Comparison of ENCODE assay signal across 11 cellular contexts in genomic region chr3:46662771-46663551, GRCh38. TPM values are rescaled to one million over a fixed set of nuclear protein-coding genes. Genes with fewer than 3 reads are reported as not detected.
DNase-seq lines count a peak whose midpoint lies in the region; ATAC-seq, FAIRE-seq and TF ChIP-seq lines count a peak whose summit lies in the region.
"Had no signal": no experiment of that assay in that cellular context is flagged by ENCODE, and none has a peak within 500 bp of the region (broad histone marks: within the 10 kb centered on the region; RNA-seq: fewer than 3 reads in every experiment).

No MANE protein-coding gene starts in this region.

- H3K27me3 ChIP-seq in liver (ENCODE audit: control insufficient read depth in 4 of 4, insufficient read depth in 4 of 4, low read length in 3 of 4) (no peaks in the 10 kb centered on the region), HepG2 (ENCODE audit: control insufficient read depth in 1 of 2, insufficient read depth in 2 of 2, low read length in 2 of 2) (peaks cover 3 to 30% of the 10 kb centered on the region in 2 experiments; a peak in 2 of 5 replicates), lower lobe of right lung (ENCODE audit: low read depth) (no peaks in the 10 kb centered on the region), uterus (no peaks in the 10 kb centered on the region)
- H3K27me3 ChIP-seq: ascending aorta had no signal

- no peak overlapping the region for H2AFZ ChIP-seq in HepG2 (ENCODE audit: low read length)

- CTCF ChIA-PET in HepG2 (lab: Yijun Ruan, JAX; ENCODE audit: low intra/inter-chr PET ratio, low total read pairs), result no interaction called here

- BruUV-seq in HepG2 (replicated peaks; lab: Mats Ljungman, UMichigan), result no TSS peak

- FAIRE-seq in HepG2 (lab: Jason Lieb, UNC), result no peak

- H3K4me1 ChIP-seq in liver (ENCODE audit: control insufficient read depth in 4 of 4, insufficient read depth in 4 of 4, low read length in 3 of 4), result peaks cover 5 to 37% (median 29%) of the 10 kb centered on the region in 4 donors
- no peaks in the 10 kb centered on the region for H3K4me1 ChIP-seq in HepG2 (ENCODE audit: insufficient read depth, low read length)
- H3K4me1 ChIP-seq in lower lobe of right lung, result peaks cover 9% of the 10 kb centered on the region
- no peaks in the 10 kb centered on the region for H3K4me1 ChIP-seq in uterus
- H3K4me1 ChIP-seq: ascending aorta had no signal

- TF ChIP-seq RAD21 in liver (IDR thresholded peaks at IDR 0.05), result no peak
- no peak for TF ChIP-seq RAD21 in HepG2 (CRISPR knock-in tag; IDR thresholded peaks at IDR 0.05)

- no peak overlapping the region for H3K27ac ChIP-seq in liver (ENCODE audit: low read depth in 1 of 2, low read length in 2 of 2)
- no peak overlapping the region for H3K27ac ChIP-seq in HepG2 (ENCODE audit: extremely low read length, insufficient read depth, low read length)
- no peak overlapping the region for H3K27ac ChIP-seq in lower lobe of right lung
- H3K27ac ChIP-seq in uterus, result no peak overlapping the region
- H3K27ac ChIP-seq: ascending aorta had no signal

- no peaks in the 10 kb centered on the region for H3K9me3 ChIP-seq in liver (ENCODE audit: control insufficient read depth in 4 of 4, low read length in 3 of 4)
- no peaks in the 10 kb centered on the region for H3K9me3 ChIP-seq in HepG2 (ENCODE audit: low read length)
- no peaks in the 10 kb centered on the region for H3K9me3 ChIP-seq in lower lobe of right lung
- no peaks in the 10 kb centered on the region for H3K9me3 ChIP-seq in uterus
- H3K9me3 ChIP-seq: ascending aorta had no signal

- H3K36me3 ChIP-seq in liver (ENCODE audit: control insufficient read depth in 4 of 4, insufficient read depth in 3 of 4, low read depth in 1 of 4, low read length in 3 of 4), result no peaks in the 10 kb centered on the region
- no peaks in the 10 kb centered on the region for H3K36me3 ChIP-seq in HepG2 (replicated peaks in 1 of 2; ENCODE audit: control insufficient read depth in 1 of 2, insufficient read depth in 2 of 2, low read length in 2 of 2)
- H3K36me3 ChIP-seq in lower lobe of right lung, result no peaks in the 10 kb centered on the region
- no peaks in the 10 kb centered on the region for H3K36me3 ChIP-seq in uterus
- H3K36me3 ChIP-seq: ascending aorta had no signal

- ATAC-seq in HepG2, result no peak
- ATAC-seq in lower lobe of right lung, result no peak
- ATAC-seq in GM21390 (IDR thresholded peaks at IDR 0.05; ENCODE audit: unreplicated experiment), result no peak
- ATAC-seq in HG03139 (IDR thresholded peaks at IDR 0.05; ENCODE audit: unreplicated experiment), result no peak

- no peak overlapping the region for H3K9ac ChIP-seq in liver (ENCODE audit: low read depth in 1 of 2, low read length in 2 of 2)
- H3K9ac ChIP-seq in HepG2 (ENCODE audit: insufficient read depth, low read depth, low read length), result no peak overlapping the region

- TF ChIP-seq POLR2A in HepG2 (IDR thresholded peaks at IDR 0.05; ENCODE audit: insufficient read depth in 1 of 2, low read depth in 2 of 2, low read length in 2 of 2) (no peak), uterus (IDR thresholded peaks at IDR 0.05) (no peak)

- H4K20me1 ChIP-seq in HepG2 (ENCODE audit: insufficient read depth, low read length), result no peaks in the 10 kb centered on the region

- TF ChIP-seq EP300 in HepG2 (IDR thresholded peaks at IDR 0.05; ENCODE audit: low read depth in 2 of 2, low read length in 2 of 2) (no peak), HepG2 (CRISPR knock-in tag; IDR thresholded peaks at IDR 0.05; ENCODE audit: borderline replicate concordance) (no peak)

- DNase-seq in HepG2 (ENCODE audit: low spot score) (no peak), cardiac fibroblast (ENCODE audit: low read depth in 2 of 2) (peak; percentile 32 to 33), lower lobe of right lung (peak; percentile 25), uterus (peak; percentile 24 to 46), NCI-H526 treated with DMSO at 0.1 percent for 48 hours (lab: John Stamatoyannopoulos, UW) (no peak)

- H3K4me3 ChIP-seq in liver (ENCODE audit: low read depth in 1 of 3, low read length in 3 of 3), result no peak overlapping the region
- H3K4me3 ChIP-seq in HepG2 (replicated peaks in 1 of 3; ENCODE audit: insufficient read depth in 1 of 3, low read depth in 2 of 3, low read length in 3 of 3), result no peak overlapping the region
- no peak overlapping the region for H3K4me3 ChIP-seq in cardiac fibroblast (replicated peaks in 1 of 2; ENCODE audit: low read depth in 2 of 2, low read length in 2 of 2)
- H3K4me3 ChIP-seq in lower lobe of right lung, result no peak overlapping the region
- no peak overlapping the region for H3K4me3 ChIP-seq in uterus
- H3K4me3 ChIP-seq: ascending aorta had no signal

- intact Hi-C loops in HepG2 (cut with micrococcal nuclease; ENCODE audit: unreplicated experiment) (no loop called here), lower lobe of right lung (cut with DNase I) (no loop called here), uterus (cut with DNase I; ENCODE audit: low total_unique reads) (no loop called here)

- in situ Hi-C loops in HepG2 (cut with HindIII; ENCODE audit: extremely low pct_ligation_motif_present, low pct_unique_long_range_greater_than_20kb), result loop anchor here (10.0 kb wide), 1 partner anchor 178 kb away; no protein-coding TSS in a partner anchor

- no peak overlapping the region for H3K4me2 ChIP-seq in HepG2 (ENCODE audit: low read depth, low read length)

- POLR2A ChIA-PET in HepG2 (lab: Yijun Ruan, JAX), result no interaction called here

- H3K79me2 ChIP-seq in HepG2 (ENCODE audit: insufficient read depth, low read length), result no peaks in the 10 kb centered on the region

- TF ChIP-seq CTCF in liver (IDR thresholded peaks at IDR 0.05; ENCODE audit: low read depth, low read length, missing input control), result no peak
- TF ChIP-seq CTCF in HepG2 (CRISPR knock-in tag; IDR thresholded peaks at IDR 0.05), result no peak
- TF ChIP-seq CTCF in cardiac fibroblast (IDR thresholded peaks at IDR 0.05; ENCODE audit: low read depth, low read length), result no peak
- no peak for TF ChIP-seq CTCF in lower lobe of right lung (IDR thresholded peaks at IDR 0.05)
- no peak for TF ChIP-seq CTCF in uterus (IDR thresholded peaks at IDR 0.05)

- WGBS in liver, result 72% methylated on average over 17 of the region's 17 CpGs
- WGBS in HepG2 (ENCODE audit: low lambda C conversion rate), result 43% methylated on average over 15 of the region's 17 CpGs

RNA-seq across cellular contexts. Expression of gene ALS2CL, which starts 30.5 kb away (rescaled TPM):
- total RNA-seq in liver (10 to 100 TPM in 1 of 2 donors, under 1 TPM in 1; 0.51 to 22.9 TPM), HepG2 (2016; rRNA removed; fragmentation: Illumina TruSeq; extraction: Trizol) (not detected in 2 replicates), lower lobe of right lung (59.7 TPM), uterus (10 to 100 TPM; 15.7 to 75.3 (median 31.5) TPM)
- polyA plus RNA-seq in liver (1 to 10 TPM; 4.8 to 6.6 TPM), HepG2 (2011; rRNA removed) (not detected in 2 replicates)
- total RNA-seq in HepG2 (2016; cell fraction: cytosol; rRNA removed; fragmentation: Illumina TruSeq; extraction: Trizol; ENCODE audit: low read depth), result not detected in 2 replicates
- total RNA-seq in HepG2 (2016; cell fraction: insoluble cytoplasmic fraction; rRNA removed; fragmentation: Illumina TruSeq; extraction: Trizol), result not detected in 2 replicates
- total RNA-seq in HepG2 (2016; cell fraction: membrane; rRNA removed; fragmentation: Illumina TruSeq; extraction: Trizol), result not detected in 2 replicates
- total RNA-seq in HepG2 (2016; cell fraction: nucleus; rRNA removed; fragmentation: Illumina TruSeq; extraction: Trizol), result not detected in 2 replicates
- not detected in 2 replicates for polyA plus RNA-seq in HepG2 (2011; cell fraction: cytosol; rRNA removed)
- polyA plus RNA-seq in HepG2 (2011; cell fraction: nucleus; rRNA removed), result 0.03 TPM in 1 of 2 replicates, not detected in the other
- not detected in 2 replicates for polyA plus RNA-seq in HepG2 (2012)
- polyA plus RNA-seq in HepG2 (2016; cell fraction: cytosol; fragmentation: Illumina TruSeq; extraction: Trizol; ENCODE audit: low read depth), result not detected in 2 replicates
- polyA plus RNA-seq in HepG2 (2016; cell fraction: insoluble cytoplasmic fraction; fragmentation: Illumina TruSeq; extraction: Trizol; ENCODE audit: low read depth), result not detected in 2 replicates
- polyA plus RNA-seq in HepG2 (2016; cell fraction: membrane; fragmentation: Illumina TruSeq; extraction: Trizol; ENCODE audit: low read depth), result not detected in 2 replicates
- not detected in 2 replicates for polyA plus RNA-seq in HepG2 (2016; cell fraction: nucleus; fragmentation: Illumina TruSeq; extraction: Trizol; ENCODE audit: insufficient read depth, low read depth)
- 20.4 TPM in 1 of 2 replicates, not detected in the other for polyA minus RNA-seq in HepG2 (2011; rRNA and poly(A)+ RNA removed; ENCODE audit: low replicate concordance)
- 0.20 TPM in 1 of 2 replicates, not detected in the other for polyA minus RNA-seq in HepG2 (2011; cell fraction: cytosol; rRNA and poly(A)+ RNA removed)
- polyA minus RNA-seq in HepG2 (2011; cell fraction: nucleus; rRNA and poly(A)+ RNA removed), result not detected in 2 replicates

RNA-seq across cellular contexts. Expression of gene TMIE, which starts 38.2 kb away (rescaled TPM):
- under 1 TPM; 0.14 to 0.17 TPM for total RNA-seq in liver
- under 1 TPM; 0.13 to 0.26 TPM for polyA plus RNA-seq in liver
- total RNA-seq in HepG2 (2016; rRNA removed; fragmentation: Illumina TruSeq; extraction: Trizol), result not detected in 2 replicates
- not detected in 2 replicates for total RNA-seq in HepG2 (2016; cell fraction: cytosol; rRNA removed; fragmentation: Illumina TruSeq; extraction: Trizol; ENCODE audit: low read depth)
- not detected in 2 replicates for total RNA-seq in HepG2 (2016; cell fraction: insoluble cytoplasmic fraction; rRNA removed; fragmentation: Illumina TruSeq; extraction: Trizol)
- total RNA-seq in HepG2 (2016; cell fraction: membrane; rRNA removed; fragmentation: Illumina TruSeq; extraction: Trizol), result not detected in 2 replicates
- total RNA-seq in HepG2 (2016; cell fraction: nucleus; rRNA removed; fragmentation: Illumina TruSeq; extraction: Trizol), result not detected in 2 replicates
- polyA plus RNA-seq in HepG2 (2011; rRNA removed), result not detected in 2 replicates
- polyA plus RNA-seq in HepG2 (2011; cell fraction: cytosol; rRNA removed), result not detected in 2 replicates
- not detected in 2 replicates for polyA plus RNA-seq in HepG2 (2011; cell fraction: nucleus; rRNA removed)
- polyA plus RNA-seq in HepG2 (2012), result not detected in 2 replicates
- not detected in 2 replicates for polyA plus RNA-seq in HepG2 (2016; cell fraction: cytosol; fragmentation: Illumina TruSeq; extraction: Trizol; ENCODE audit: low read depth)
- not detected in 2 replicates for polyA plus RNA-seq in HepG2 (2016; cell fraction: insoluble cytoplasmic fraction; fragmentation: Illumina TruSeq; extraction: Trizol; ENCODE audit: low read depth)
- polyA plus RNA-seq in HepG2 (2016; cell fraction: membrane; fragmentation: Illumina TruSeq; extraction: Trizol; ENCODE audit: low read depth), result not detected in 2 replicates
- not detected in 2 replicates for polyA plus RNA-seq in HepG2 (2016; cell fraction: nucleus; fragmentation: Illumina TruSeq; extraction: Trizol; ENCODE audit: insufficient read depth, low read depth)
- 0.14 TPM in 1 of 2 replicates, not detected in the other for polyA minus RNA-seq in HepG2 (2011; rRNA and poly(A)+ RNA removed; ENCODE audit: low replicate concordance)
- not detected in 2 replicates for polyA minus RNA-seq in HepG2 (2011; cell fraction: cytosol; rRNA and poly(A)+ RNA removed)
- not detected in 2 replicates for polyA minus RNA-seq in HepG2 (2011; cell fraction: nucleus; rRNA and poly(A)+ RNA removed)
- total RNA-seq in lower lobe of right lung, result 1.0 TPM
- 1 to 10 TPM in 2 of 4 donors, under 1 TPM in 1, not detected in 1; 0.41 to 2.1 (median 1.6) TPM for total RNA-seq in uterus

RNA-seq across cellular contexts. Expression of gene FAM240A, which starts 50.6 kb away (rescaled TPM):
- total RNA-seq in liver (not detected), HepG2 (2016; rRNA removed; fragmentation: Illumina TruSeq; extraction: Trizol) (not detected in 2 replicates), lower lobe of right lung (not detected), uterus (not detected)
- polyA plus RNA-seq in liver (not detected), HepG2 (2011; rRNA removed) (not detected in 2 replicates)
- total RNA-seq in HepG2 (2016; cell fraction: cytosol; rRNA removed; fragmentation: Illumina TruSeq; extraction: Trizol; ENCODE audit: low read depth), result not detected in 2 replicates
- not detected in 2 replicates for total RNA-seq in HepG2 (2016; cell fraction: insoluble cytoplasmic fraction; rRNA removed; fragmentation: Illumina TruSeq; extraction: Trizol)
- total RNA-seq in HepG2 (2016; cell fraction: membrane; rRNA removed; fragmentation: Illumina TruSeq; extraction: Trizol), result not detected in 2 replicates
- not detected in 2 replicates for total RNA-seq in HepG2 (2016; cell fraction: nucleus; rRNA removed; fragmentation: Illumina TruSeq; extraction: Trizol)
- polyA plus RNA-seq in HepG2 (2011; cell fraction: cytosol; rRNA removed), result not detected in 2 replicates
- not detected in 2 replicates for polyA plus RNA-seq in HepG2 (2011; cell fraction: nucleus; rRNA removed)
- polyA plus RNA-seq in HepG2 (2012), result not detected in 2 replicates
- polyA plus RNA-seq in HepG2 (2016; cell fraction: cytosol; fragmentation: Illumina TruSeq; extraction: Trizol; ENCODE audit: low read depth), result not detected in 2 replicates
- not detected in 2 replicates for polyA plus RNA-seq in HepG2 (2016; cell fraction: insoluble cytoplasmic fraction; fragmentation: Illumina TruSeq; extraction: Trizol; ENCODE audit: low read depth)
- polyA plus RNA-seq in HepG2 (2016; cell fraction: membrane; fragmentation: Illumina TruSeq; extraction: Trizol; ENCODE audit: low read depth), result not detected in 2 replicates
- not detected in 2 replicates for polyA plus RNA-seq in HepG2 (2016; cell fraction: nucleus; fragmentation: Illumina TruSeq; extraction: Trizol; ENCODE audit: insufficient read depth, low read depth)
- polyA minus RNA-seq in HepG2 (2011; rRNA and poly(A)+ RNA removed; ENCODE audit: low replicate concordance), result not detected in 2 replicates
- not detected in 2 replicates for polyA minus RNA-seq in HepG2 (2011; cell fraction: cytosol; rRNA and poly(A)+ RNA removed)
- not detected in 2 replicates for polyA minus RNA-seq in HepG2 (2011; cell fraction: nucleus; rRNA and poly(A)+ RNA removed)
- total RNA-seq: ascending aorta, Calu3, urinary bladder had no signal
- polyA plus RNA-seq: urinary bladder had no signal

RNA-seq across cellular contexts. Expression of gene PRSS50, which starts 54.7 kb away (rescaled TPM):
- total RNA-seq in liver (under 1 TPM; 0.25 to 0.33 TPM), HepG2 (2016; rRNA removed; fragmentation: Illumina TruSeq; extraction: Trizol) (not detected in 2 replicates), lower lobe of right lung (0.41 TPM), uterus (under 1 TPM in 2 of 4 donors, not detected in 2; 0.21 to 0.55 TPM)
- polyA plus RNA-seq in liver (under 1 TPM in 1 of 2 donors, not detected in 1; 0.02 TPM), HepG2 (2011; rRNA removed) (not detected in 2 replicates)
- total RNA-seq in HepG2 (2016; cell fraction: cytosol; rRNA removed; fragmentation: Illumina TruSeq; extraction: Trizol; ENCODE audit: low read depth), result not detected in 2 replicates
- not detected in 2 replicates for total RNA-seq in HepG2 (2016; cell fraction: insoluble cytoplasmic fraction; rRNA removed; fragmentation: Illumina TruSeq; extraction: Trizol)
- total RNA-seq in HepG2 (2016; cell fraction: membrane; rRNA removed; fragmentation: Illumina TruSeq; extraction: Trizol), result not detected in 2 replicates
- not detected in 2 replicates for total RNA-seq in HepG2 (2016; cell fraction: nucleus; rRNA removed; fragmentation: Illumina TruSeq; extraction: Trizol)
- not detected in 2 replicates for polyA plus RNA-seq in HepG2 (2011; cell fraction: cytosol; rRNA removed)
- polyA plus RNA-seq in HepG2 (2011; cell fraction: nucleus; rRNA removed), result not detected in 2 replicates
- polyA plus RNA-seq in HepG2 (2012), result not detected in 2 replicates
- not detected in 2 replicates for polyA plus RNA-seq in HepG2 (2016; cell fraction: cytosol; fragmentation: Illumina TruSeq; extraction: Trizol; ENCODE audit: low read depth)
- polyA plus RNA-seq in HepG2 (2016; cell fraction: insoluble cytoplasmic fraction; fragmentation: Illumina TruSeq; extraction: Trizol; ENCODE audit: low read depth), result not detected in 2 replicates
- not detected in 2 replicates for polyA plus RNA-seq in HepG2 (2016; cell fraction: membrane; fragmentation: Illumina TruSeq; extraction: Trizol; ENCODE audit: low read depth)
- polyA plus RNA-seq in HepG2 (2016; cell fraction: nucleus; fragmentation: Illumina TruSeq; extraction: Trizol; ENCODE audit: insufficient read depth, low read depth), result not detected in 2 replicates
- polyA minus RNA-seq in HepG2 (2011; rRNA and poly(A)+ RNA removed; ENCODE audit: low replicate concordance), result not detected in 2 replicates
- not detected in 2 replicates for polyA minus RNA-seq in HepG2 (2011; cell fraction: cytosol; rRNA and poly(A)+ RNA removed)
- polyA minus RNA-seq in HepG2 (2011; cell fraction: nucleus; rRNA and poly(A)+ RNA removed), result not detected in 2 replicates
- total RNA-seq: ascending aorta, Calu3 had no signal

Comparison
In these comparisons a context has a peak if more than half of its experiments do, and no peak if none do; other contexts are left out.
1. DNase-seq: peak in cardiac fibroblast (2 of 2), lower lobe of right lung (single experiment) and uterus (2 of 2); none in HepG2 (single experiment) and NCI-H526 treated with DMSO at 0.1 percent for 48 hours (single experiment).